Comparison of ENCODE assay signal across 8 cellular contexts in genomic region chr12:57462307-57463253, GRCh38. TPM values are rescaled to one million over a fixed set of nuclear protein-coding genes. Genes with fewer than 3 reads are reported as not detected.
A peak's percentile ranks its signal among the peaks of the same experiment; 100 is the strongest.
DNase-seq lines count a peak whose midpoint lies in the region; ATAC-seq, FAIRE-seq and TF ChIP-seq lines count a peak whose summit lies in the region.

No MANE protein-coding gene starts in this region.

- H4K5ac ChIP-seq in H1 (ENCODE audit: insufficient read length, low read depth, low read length) (peak overlapping the region; percentile 85), mesendoderm (ENCODE audit: low read length) (no peak overlapping the region)

- intact Hi-C loops in Caco-2 (cut with micrococcal nuclease; ENCODE audit: unreplicated experiment): loop anchor here (1.0 kb wide), 1 partner anchor 249 kb away; no protein-coding TSS in a partner anchor

- BruUV-seq in Caco-2 (replicated peaks; lab: Mats Ljungman, UMichigan): no TSS peak

- H3K36me3 ChIP-seq in Caco-2 (ENCODE audit: control insufficient read depth, insufficient read depth, low read length) (no peaks in the 10 kb centered on the region), H1 (ENCODE audit: control insufficient read depth in 2 of 4, insufficient read depth in 4 of 4, low read length in 3 of 4) (peaks cover 0 to 3% (median 0%) of the 10 kb centered on the region in 4 experiments; a peak in 5 of 8 replicates), mesendoderm (ENCODE audit: control insufficient read depth, insufficient read depth, low read length) (no peaks in the 10 kb centered on the region)

- H2AFZ ChIP-seq in H1 (ENCODE audit: low read length): no peak overlapping the region

- peaks cover 0 to 6% of the 10 kb centered on the region in 2 experiments; a peak in 1 of 4 replicates for H3K79me2 ChIP-seq in H1 (ENCODE audit: control insufficient read depth in 1 of 2, insufficient read depth in 2 of 2, low read length in 2 of 2)
- H3K79me2 ChIP-seq in mesendoderm (ENCODE audit: control insufficient read depth, insufficient read depth, low read length): no peaks in the 10 kb centered on the region

- 13% methylated on average over 20 of the region's 30 CpGs; no CpG with 5 or more reads in 1 of the 2 experiments for WGBS in H1 (ENCODE audit: extremely low coverage in 1 of 2, insufficient coverage in 1 of 2, insufficient read length in 1 of 2, insufficient replicate concordance in 2 of 2, low coverage in 1 of 2, low lambda C conversion rate in 2 of 2, missing lambda C conversion rate in 1 of 2), 2 experiments
- no CpG with 5 or more reads among the region's 30 CpGs for WGBS in mesendoderm (ENCODE audit: extremely low coverage, insufficient coverage, low lambda C conversion rate)

- TF ChIP-seq CTCF in Caco-2 (IDR thresholded peaks at IDR 0.05; ENCODE audit: insufficient read depth in 1 of 2, low read depth in 1 of 2, low read length in 1 of 2, severe bottlenecking in 1 of 2, unreplicated experiment in 1 of 2) (peak; percentile 83 to 95), HL-60 (IDR thresholded peaks at IDR 0.05; ENCODE audit: insufficient read depth, low read length) (peak; percentile 90), H1 (IDR thresholded peaks at IDR 0.05; ENCODE audit: control extremely low read depth in 1 of 3, insufficient read depth in 1 of 3, low read depth in 1 of 3, low read length in 3 of 3) (peak in 2 of 3 experiments; percentile 97 to 98; a peak in 3 of 4 replicates)

- no peak overlapping the region for H2BK20ac ChIP-seq in H1 (ENCODE audit: low read length)

- H3K23me2 ChIP-seq in H1 (ENCODE audit: low read depth, low read length): peaks cover 4% of the 10 kb centered on the region; the same call in 1 of the 2 replicates

- POLR2A ChIA-PET in Caco-2 (lab: Charles Lee) (no interaction called here), H1 (lab: Charles Lee; ENCODE audit: partially characterized antibody) (interaction anchor here (1.0 to 6.4 kb wide), 8 partner anchors 8 to 231 kb away, joined by 3 to 51 read pairs (median 4); partner anchors contain the start of genes INHBE and SHMT2)

- peak overlapping the region; percentile 91 for H2BK120ac ChIP-seq in H1 (replicated peaks; ENCODE audit: low read depth, low read length)
- no peak overlapping the region for H2BK120ac ChIP-seq in mesendoderm (ENCODE audit: low read depth, low read length)

- H2BK5ac ChIP-seq in H1 (ENCODE audit: low read depth, low read length) (peak overlapping the region; percentile 98), mesendoderm (ENCODE audit: low read length) (no peak overlapping the region)

- no peaks in the 10 kb centered on the region for H3K9me3 Mint-ChIP-seq in Caco-2 (ENCODE audit: unreplicated experiment)

- peak; percentile 78 to 87 for TF ChIP-seq RAD21 in H1 (IDR thresholded peaks at IDR 0.05 in 1 of 2, conservative IDR thresholded peaks at IDR 0.05 in 1 of 2; ENCODE audit: low read depth in 2 of 2, low read length in 2 of 2)

- no peaks in the 10 kb centered on the region for H3K36me3 Mint-ChIP-seq in Caco-2 (ENCODE audit: insufficient read depth, unreplicated experiment)

- H3K56ac ChIP-seq in H1 (replicated peaks; ENCODE audit: insufficient read length, low read depth, low read length): peak overlapping the region; percentile 67
- peak overlapping the region; percentile 87 for H3K56ac ChIP-seq in mesendoderm (ENCODE audit: low read length)

- TF ChIP-seq POLR2A in H1 (IDR thresholded peaks at IDR 0.05; ENCODE audit: control extremely low read depth in 1 of 2, low read depth in 2 of 2, low read length in 2 of 2): peak in 1 of 2 experiments; percentile 60; a peak in 2 of 3 replicates

- H3K27ac ChIP-seq in HL-60 (replicated peaks) (no peak overlapping the region), H1 (ENCODE audit: low read depth, low read length) (peak overlapping the region; percentile 80), mesendoderm (ENCODE audit: low read depth, low read length) (peak overlapping the region; percentile 61)

- H3K9ac ChIP-seq in H1 (replicated peaks in 1 of 4; ENCODE audit: extremely low read depth in 1 of 4, low read depth in 3 of 4, low read length in 3 of 4) (peak overlapping the region in 3 of 4 experiments; percentile 22 to 65 (median 25); a peak in 2 of 7 replicates), mesendoderm (ENCODE audit: low read length) (peak overlapping the region; percentile 63)

- H2AK5ac ChIP-seq in H1 (ENCODE audit: low read depth, low read length) (no peak overlapping the region), mesendoderm (ENCODE audit: low read length) (no peak overlapping the region)

- FAIRE-seq in H1 (lab: Jason Lieb, UNC): peak; percentile 87

- H4K8ac ChIP-seq in H1 (ENCODE audit: extremely low read depth, insufficient read depth, low read length): peak overlapping the region; percentile 60; the same call in 1 of the 2 replicates
- H4K8ac ChIP-seq in mesendoderm (ENCODE audit: low read depth, low read length): no peak overlapping the region

- H3K4ac ChIP-seq in H1 (replicated peaks; ENCODE audit: insufficient read length, low read depth, low read length) (no peak overlapping the region), mesendoderm (ENCODE audit: low read depth, low read length) (no peak overlapping the region)

- H4K20me1 ChIP-seq in H1 (replicated peaks in 1 of 2; ENCODE audit: control insufficient read depth in 1 of 2, insufficient read depth in 2 of 2, low read length in 2 of 2): peaks cover 0 to 2% of the 10 kb centered on the region in 2 experiments

- CTCF ChIA-PET in Caco-2 (lab: Charles Lee): interaction anchor here (0.8 to 1.2 kb wide), 3 partner anchors 10 to 249 kb away, joined by 3 to 5 read pairs (median 3); no protein-coding TSS in a partner anchor
- CTCF ChIA-PET in H1 (lab: Charles Lee; ENCODE audit: partially characterized antibody): interaction anchor here (0.7 to 18.5 kb wide), 18 partner anchors 10 to 337 kb away, joined by 3 to 478 read pairs (median 4); partner anchors contain the start of genes ARHGAP9, MARS1 and STAC3

- H3K4me2 ChIP-seq in H1 (ENCODE audit: insufficient read depth in 1 of 2, low read depth in 2 of 2, low read length in 2 of 2): peak overlapping the region; percentile 84 to 95
- peak overlapping the region; percentile 84 for H3K4me2 ChIP-seq in mesendoderm (ENCODE audit: low read length)

- peak overlapping the region; percentile 40 for H4K91ac ChIP-seq in H1 (replicated peaks; ENCODE audit: insufficient read length, low read length)

- no peaks in the 10 kb centered on the region for H3K79me1 ChIP-seq in H1 (ENCODE audit: low read depth, low read length)
- no peaks in the 10 kb centered on the region for H3K79me1 ChIP-seq in mesendoderm (ENCODE audit: low read length)

- H3K27ac Mint-ChIP-seq in Caco-2 (ENCODE audit: unreplicated experiment): peak overlapping the region; percentile 49

- H2BK15ac ChIP-seq in H1 (ENCODE audit: low read length): no peak overlapping the region
- H2BK15ac ChIP-seq in mesendoderm (replicated peaks; ENCODE audit: low read depth): peak overlapping the region; percentile 28

- no peaks in the 10 kb centered on the region for H3K9me3 ChIP-seq in Caco-2
- no peaks in the 10 kb centered on the region for H3K9me3 ChIP-seq in H1 (ENCODE audit: insufficient read depth in 2 of 2, low read depth in 1 of 2, low read length in 1 of 2)

- peak overlapping the region; percentile 81 for H3K4me3 Mint-ChIP-seq in Caco-2 (ENCODE audit: unreplicated experiment)

- H3K27me3 ChIP-seq in Caco-2 (replicated peaks; ENCODE audit: control insufficient read depth, insufficient read depth, low read length): no peaks in the 10 kb centered on the region
- peaks cover 17% of the 10 kb centered on the region for H3K27me3 ChIP-seq in HL-60 (ENCODE audit: insufficient read depth, poor library complexity, severe bottlenecking)
- no peaks in the 10 kb centered on the region for H3K27me3 ChIP-seq in H1 (replicated peaks in 1 of 4; ENCODE audit: control insufficient read depth in 3 of 4, extremely low read depth in 1 of 4, insufficient read depth in 3 of 4, low read length in 3 of 4)
- H3K27me3 ChIP-seq in mesendoderm (ENCODE audit: insufficient read depth, low read length, poor library complexity): no peaks in the 10 kb centered on the region

- H3K4me3 ChIP-seq in Caco-2 (ENCODE audit: low read depth, low read length) (peak overlapping the region; percentile 43), HL-60 (replicated peaks; ENCODE audit: insufficient read depth, low read length) (peak overlapping the region; percentile 39), H1 (ENCODE audit: extremely low read depth in 1 of 4, insufficient read depth in 2 of 4, low read depth in 3 of 4, low read length in 4 of 4) (peak overlapping the region; percentile 72 to 91 (median 86)), mesendoderm (ENCODE audit: low read length) (peak overlapping the region; percentile 39)

- 0 out of 2 replicates have a peak overlapping the region, but pooled peaks have one; percentile 90 for H2BK12ac ChIP-seq in H1 (ENCODE audit: low read depth, low read length)

- peaks cover 10% of the 10 kb centered on the region for H3K4me1 ChIP-seq in Caco-2
- H3K4me1 ChIP-seq in H1 (replicated peaks in 1 of 4; ENCODE audit: control insufficient read depth in 3 of 4, insufficient read depth in 4 of 4, low read length in 3 of 4): peaks cover 0 to 7% (median 1%) of the 10 kb centered on the region in 4 experiments; a peak in 3 of 7 replicates
- H3K4me1 ChIP-seq in mesendoderm (ENCODE audit: control insufficient read depth, low read depth, low read length): peaks cover 2% of the 10 kb centered on the region

- DNase-seq in Caco-2 (peak; percentile 92 to 93), HL-60 (ENCODE audit: low read depth in 1 of 2, low spot score in 1 of 2) (peak; percentile 83 to 92), NCI-H82 treated with DMSO at 0.1 percent for 48 hours (lab: John Stamatoyannopoulos, UW; ENCODE audit: unreplicated experiment) (peak; percentile 97), H1 (ENCODE audit: low read depth in 1 of 2, low spot score in 2 of 2) (peak; percentile 84 to 96), mesendoderm (peak; percentile 98)
- DNase-seq in activated CD8-positive, alpha-beta memory T cell treated with anti-CD3 and anti-CD28 coated beads for 1 hour (ENCODE audit: extremely low read depth in 1 of 2, low read depth in 1 of 2): peak; percentile 71 to 75
- DNase-seq in stimulated activated CD8-positive, alpha-beta memory T cell treated with anti-CD3 and anti-CD28 coated beads, Interleukin-12 subunit alpha, Interleukin-12 subunit beta, amount 100 ng/mL, for 4 hours (ENCODE audit: low read depth): peak; percentile 74

- no peak for TF ChIP-seq EP300 in H1 (IDR thresholded peaks at IDR 0.05; ENCODE audit: borderline replicate concordance in 1 of 2, low read depth in 2 of 2, low read length in 2 of 2)

- H3K14ac ChIP-seq in H1 (ENCODE audit: insufficient read length): no peak overlapping the region

- peaks cover 14% of the 10 kb centered on the region for H3K4me1 Mint-ChIP-seq in Caco-2 (ENCODE audit: low read depth, unreplicated experiment)

- peak; percentile 62 for ATAC-seq in GM19463 (IDR thresholded peaks at IDR 0.05; ENCODE audit: unreplicated experiment)

- H3K27me3 Mint-ChIP-seq in Caco-2 (ENCODE audit: insufficient read depth, unreplicated experiment): peaks cover 18% of the 10 kb centered on the region

- peak overlapping the region; percentile 98 for H3K18ac ChIP-seq in H1 (ENCODE audit: extremely low read depth, low read length)
- H3K18ac ChIP-seq in mesendoderm (ENCODE audit: low read length): peak overlapping the region; percentile 75

- H3K23ac ChIP-seq in H1 (ENCODE audit: insufficient read length) (no peak overlapping the region), mesendoderm (ENCODE audit: low read length) (no peak overlapping the region)

RNA-seq across cellular contexts. Expression of gene GLI1, which starts 3.0 kb away (rescaled TPM):
- total RNA-seq in Caco-2 (2022): 0.48 and 0.53 TPM in 2 replicates
- total RNA-seq in H1 (2021; fragmentation: NEBNext Ultra II Directional; extraction: Animal tissue kit (Norgen Biotek cat#: 25700)): 20.6 and 23.5 TPM in 2 replicates
- polyA plus RNA-seq in H1 (2011; rRNA removed): 25.3 and 31.0 TPM in 2 replicates
- 24.6 TPM for polyA plus RNA-seq in H1 (2011; cell fraction: cytosol; rRNA removed)
- polyA plus RNA-seq in H1 (2011; cell fraction: nucleus; rRNA removed): 86.7 TPM
- polyA plus RNA-seq in H1 (2012, experiment 1 of 2): 19.9 to 24.3 TPM (median 22.0 TPM) in 4 replicates
- 14.8 TPM for polyA plus RNA-seq in H1 (2012, experiment 2 of 2)
- 17.8 TPM for polyA plus RNA-seq in H1 (2013, experiment 1 of 2)
- polyA plus RNA-seq in H1 (2013, experiment 2 of 2): 16.1 TPM
- 25.1 and 28.1 TPM in 2 replicates for polyA minus RNA-seq in H1 (2011; rRNA and poly(A)+ RNA removed)
- 16.2 TPM for polyA minus RNA-seq in H1 (2011; cell fraction: cytosol; rRNA and poly(A)+ RNA removed)
- 30.0 TPM for polyA minus RNA-seq in H1 (2011; cell fraction: nucleus; rRNA and poly(A)+ RNA removed)
- 5.8 TPM for polyA plus RNA-seq in mesendoderm (2013, experiment 1 of 2)
- polyA plus RNA-seq in mesendoderm (2013, experiment 2 of 2): 7.3 TPM

RNA-seq across cellular contexts. Expression of gene INHBE, which starts 7.5 kb away (rescaled TPM):
- total RNA-seq in Caco-2 (2022): 9.1 and 13.9 TPM in 2 replicates
- 7.0 and 10.2 TPM in 2 replicates for total RNA-seq in H1 (2021; fragmentation: NEBNext Ultra II Directional; extraction: Animal tissue kit (Norgen Biotek cat#: 25700))
- polyA plus RNA-seq in H1 (2011; rRNA removed): 18.8 and 31.9 TPM in 2 replicates
- polyA plus RNA-seq in H1 (2011; cell fraction: cytosol; rRNA removed): 30.8 TPM
- 31.1 TPM for polyA plus RNA-seq in H1 (2011; cell fraction: nucleus; rRNA removed)
- polyA plus RNA-seq in H1 (2012, experiment 1 of 2): 10.8 to 13.7 TPM (median 12.5 TPM) in 4 replicates
- polyA plus RNA-seq in H1 (2012, experiment 2 of 2): 11.1 TPM
- 9.0 TPM for polyA plus RNA-seq in H1 (2013, experiment 1 of 2)
- 10.3 TPM for polyA plus RNA-seq in H1 (2013, experiment 2 of 2)
- 16.4 and 33.1 TPM in 2 replicates for polyA minus RNA-seq in H1 (2011; rRNA and poly(A)+ RNA removed)
- 17.2 TPM for polyA minus RNA-seq in H1 (2011; cell fraction: cytosol; rRNA and poly(A)+ RNA removed)
- polyA minus RNA-seq in H1 (2011; cell fraction: nucleus; rRNA and poly(A)+ RNA removed): 12.8 TPM
- polyA plus RNA-seq in mesendoderm (2013, experiment 1 of 2): 10.2 TPM
- polyA plus RNA-seq in mesendoderm (2013, experiment 2 of 2): 10.8 TPM

RNA-seq across cellular contexts. Expression of gene ARHGAP9, which starts 17.1 kb away (rescaled TPM):
- 0.75 and 1.8 TPM in 2 replicates for total RNA-seq in Caco-2 (2022)
- total RNA-seq in H1 (2021; fragmentation: NEBNext Ultra II Directional; extraction: Animal tissue kit (Norgen Biotek cat#: 25700)): 2.3 and 3.2 TPM in 2 replicates
- polyA plus RNA-seq in H1 (2011; rRNA removed): 6.0 and 7.0 TPM in 2 replicates
- 5.3 TPM for polyA plus RNA-seq in H1 (2011; cell fraction: cytosol; rRNA removed)
- 13.6 TPM for polyA plus RNA-seq in H1 (2011; cell fraction: nucleus; rRNA removed)
- polyA plus RNA-seq in H1 (2012, experiment 1 of 2): 3.4 to 4.9 TPM (median 4.3 TPM) in 4 replicates
- 4.3 TPM for polyA plus RNA-seq in H1 (2012, experiment 2 of 2)
- polyA plus RNA-seq in H1 (2013, experiment 1 of 2): 3.3 TPM
- 3.0 TPM for polyA plus RNA-seq in H1 (2013, experiment 2 of 2)
- polyA minus RNA-seq in H1 (2011; rRNA and poly(A)+ RNA removed): 2.5 and 4.9 TPM in 2 replicates
- polyA minus RNA-seq in H1 (2011; cell fraction: cytosol; rRNA and poly(A)+ RNA removed): 1.8 TPM
- polyA minus RNA-seq in H1 (2011; cell fraction: nucleus; rRNA and poly(A)+ RNA removed): 2.7 TPM
- 2.5 TPM for polyA plus RNA-seq in mesendoderm (2013, experiment 1 of 2)
- 3.9 TPM for polyA plus RNA-seq in mesendoderm (2013, experiment 2 of 2)

RNA-seq across cellular contexts. Expression of gene MARS1, which starts 25.3 kb away (rescaled TPM):
- 515 and 583 TPM in 2 replicates for total RNA-seq in Caco-2 (2022)
- 398 and 407 TPM in 2 replicates for total RNA-seq in H1 (2021; fragmentation: NEBNext Ultra II Directional; extraction: Animal tissue kit (Norgen Biotek cat#: 25700))
- 194 and 255 TPM in 2 replicates for polyA plus RNA-seq in H1 (2011; rRNA removed)
- polyA plus RNA-seq in H1 (2011; cell fraction: cytosol; rRNA removed): 252 TPM
- polyA plus RNA-seq in H1 (2011; cell fraction: nucleus; rRNA removed): 777 TPM
- polyA plus RNA-seq in H1 (2012, experiment 1 of 2): 284 to 339 TPM (median 323 TPM) in 4 replicates
- 230 TPM for polyA plus RNA-seq in H1 (2012, experiment 2 of 2)
- 724 TPM for polyA plus RNA-seq in H1 (2013, experiment 1 of 2)
- 726 TPM for polyA plus RNA-seq in H1 (2013, experiment 2 of 2)
- polyA minus RNA-seq in H1 (2011; rRNA and poly(A)+ RNA removed): 393 and 430 TPM in 2 replicates
- polyA minus RNA-seq in H1 (2011; cell fraction: cytosol; rRNA and poly(A)+ RNA removed): 168 TPM
- 352 TPM for polyA minus RNA-seq in H1 (2011; cell fraction: nucleus; rRNA and poly(A)+ RNA removed)
- 723 TPM for polyA plus RNA-seq in mesendoderm (2013, experiment 1 of 2)
- polyA plus RNA-seq in mesendoderm (2013, experiment 2 of 2): 704 TPM

RNA-seq across cellular contexts. Expression of gene INHBC, which starts 28.0 kb away (rescaled TPM):
- not detected in 2 replicates for total RNA-seq in Caco-2 (2022)
- total RNA-seq in H1 (2021; fragmentation: NEBNext Ultra II Directional; extraction: Animal tissue kit (Norgen Biotek cat#: 25700)): not detected in 2 replicates
- 0.15 and 0.30 TPM in 2 replicates for polyA plus RNA-seq in H1 (2011; rRNA removed)
- polyA plus RNA-seq in H1 (2011; cell fraction: cytosol; rRNA removed): 0.12 TPM
- polyA plus RNA-seq in H1 (2011; cell fraction: nucleus; rRNA removed): 0.26 TPM
- 0.51 to 0.74 TPM (median 0.59 TPM) in 4 replicates for polyA plus RNA-seq in H1 (2012, experiment 1 of 2)
- polyA plus RNA-seq in H1 (2012, experiment 2 of 2): 0.08 TPM
- 0.06 TPM for polyA plus RNA-seq in H1 (2013, experiment 1 of 2)
- polyA plus RNA-seq in H1 (2013, experiment 2 of 2): 0.06 TPM
- polyA minus RNA-seq in H1 (2011; rRNA and poly(A)+ RNA removed): 0.07 and 0.28 TPM in 2 replicates
- polyA minus RNA-seq in H1 (2011; cell fraction: cytosol; rRNA and poly(A)+ RNA removed): not detected
- polyA minus RNA-seq in H1 (2011; cell fraction: nucleus; rRNA and poly(A)+ RNA removed): not detected
- polyA plus RNA-seq in mesendoderm (2013, experiment 1 of 2): 0.04 TPM
- 0.06 TPM for polyA plus RNA-seq in mesendoderm (2013, experiment 2 of 2)

Comparison
In these comparisons a context has a peak if more than half of its experiments do, and no peak if none do; other contexts are left out.
1. RNA of gene GLI1, which starts 3.0 kb away (total RNA-seq): 20.6 to 23.5 TPM in H1; 0.48 to 0.53 TPM in Caco-2; every median in the first group is over 10 times any median in the second.
2. Peak in every context shown above with its lines, with median percentiles within 50 percentile points of each other: DNase-seq, H3K4me3 ChIP-seq and CTCF ChIP-seq.